ENCODE assay signal across 13 cellular contexts in the genomic region with DNA sequence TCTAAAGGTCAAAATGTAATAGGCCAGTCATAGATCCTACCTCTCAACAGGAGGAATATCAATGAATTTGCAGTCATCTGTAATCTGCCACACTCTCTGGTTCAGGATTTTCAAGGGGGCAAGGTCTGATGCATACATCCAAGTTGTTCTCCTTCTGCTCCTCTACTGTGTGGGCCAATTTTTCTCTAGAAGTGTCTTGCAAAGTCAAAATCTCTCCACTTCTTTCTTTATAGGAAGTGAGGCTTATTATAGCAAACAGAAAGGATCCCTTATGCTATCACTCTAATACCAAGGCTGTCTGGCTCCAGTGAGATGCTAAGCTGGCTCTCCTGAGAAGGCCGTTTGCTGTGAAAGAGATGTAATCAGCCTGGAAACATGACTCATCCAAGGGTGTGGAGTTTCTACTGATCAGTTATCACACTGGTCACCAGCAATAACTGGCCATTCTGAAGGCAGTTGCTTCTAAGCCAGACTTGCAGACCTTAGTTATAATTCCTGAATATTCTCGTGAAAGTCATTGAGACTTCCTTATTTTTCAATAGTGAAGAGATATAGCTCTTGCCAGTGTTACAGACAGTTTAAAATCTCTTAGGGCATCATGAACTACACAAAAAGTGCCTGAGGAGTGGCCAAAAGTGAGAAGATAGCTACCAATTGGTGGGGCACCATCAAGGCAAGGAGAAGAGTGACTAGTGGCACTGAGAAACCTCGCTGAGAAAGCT. TPM values are rescaled to one million over a fixed set of nuclear protein-coding genes. Genes with fewer than 3 reads are reported as not detected.
DNase-seq lines count a peak whose midpoint lies in the region; ATAC-seq and TF ChIP-seq lines count a peak whose summit lies in the region.
"Had no signal": no experiment of that assay in that cellular context is flagged by ENCODE, and none has a peak within 500 bp of the region (broad histone marks: within the 10 kb centered on the region; RNA-seq: fewer than 3 reads in every experiment).

No MANE protein-coding gene starts in this region.

- H3K4me1 ChIP-seq in mesenchymal stem cell (ENCODE audit: control insufficient read depth, insufficient read depth, low read depth, low read length) = no peaks in the 10 kb centered on the region

- TF ChIP-seq CTCF in brain microvascular endothelial cell (IDR thresholded peaks at IDR 0.05; ENCODE audit: low read depth, low read length, missing control alignments) = no peak

- no peak overlapping the region for H2BK12ac ChIP-seq in mesenchymal stem cell (ENCODE audit: low read length in 2 of 2)

- H2BK120ac ChIP-seq in mesenchymal stem cell (ENCODE audit: low read depth, low read length) = no peak overlapping the region

- in situ Hi-C loops in brain microvascular endothelial cell (cut with HindIII; ENCODE audit: low pct_ligation_motif_present, low sequenced_read_pairs) = no loop called here

- H2AFZ ChIP-seq in mesenchymal stem cell (ENCODE audit: low read depth, low read length) = no peak overlapping the region

- H3K9me3 ChIP-seq in mesenchymal stem cell (ENCODE audit: control insufficient read depth, low read length) = peaks cover 10% of the 10 kb centered on the region

- H3K9ac ChIP-seq in mesenchymal stem cell (ENCODE audit: low read length) = no peak overlapping the region

- no peak overlapping the region for H3K4ac ChIP-seq in mesenchymal stem cell (ENCODE audit: low read depth in 1 of 2, low read length in 2 of 2)

- H3K18ac ChIP-seq in mesenchymal stem cell (ENCODE audit: low read depth in 1 of 2, low read length in 2 of 2) = no peak overlapping the region

- no peak overlapping the region for H4K8ac ChIP-seq in mesenchymal stem cell (ENCODE audit: low read length)

- H4K91ac ChIP-seq in mesenchymal stem cell (ENCODE audit: low read length) = no peak overlapping the region

- H3K4me2 ChIP-seq in mesenchymal stem cell (ENCODE audit: low read length, poor library complexity, severe bottlenecking) = no peak overlapping the region

- no peak overlapping the region for H3K23ac ChIP-seq in mesenchymal stem cell (ENCODE audit: low read length in 2 of 2)

- H3K4me3 ChIP-seq in brain microvascular endothelial cell (ENCODE audit: low read depth, low read length) (no peak overlapping the region), mesenchymal stem cell (ENCODE audit: insufficient read depth in 1 of 2, low read depth in 1 of 2, low read length in 2 of 2) (no peak overlapping the region)
- H3K4me3 ChIP-seq: GM12878 had no signal

- H2BK15ac ChIP-seq in mesenchymal stem cell (ENCODE audit: low read depth, poor library complexity, severe bottlenecking) = no peak overlapping the region

- DNase-seq in CD1c-positive myeloid dendritic cell (ENCODE audit: extremely low spot score) (peak; percentile 26), LoVo (ENCODE audit: low spot score) (peak; percentile 23), brain microvascular endothelial cell (peak; percentile 15), mesenchymal stem cell (peak; percentile 24), NAMALWA (ENCODE audit: low spot score) (no peak)
- DNase-seq: activated B cell treated with CpG ODN at 0.5 μM for 24 hours, cerebellar nuclear complex, left colon, NCI-H345 had no signal

- H3K79me1 ChIP-seq in mesenchymal stem cell (replicated peaks; ENCODE audit: low read length, poor library complexity, severe bottlenecking) = no peaks in the 10 kb centered on the region

- ATAC-seq in GM18858 (IDR thresholded peaks at IDR 0.05; ENCODE audit: unreplicated experiment) (no peak), HG03280 (IDR thresholded peaks at IDR 0.05; ENCODE audit: unreplicated experiment) (no peak), HG03457 (IDR thresholded peaks at IDR 0.05; ENCODE audit: unreplicated experiment) (no peak)
- ATAC-seq: left colon had no signal

- 56% methylated on average over 2 of the region's 3 CpGs for WGBS in mesenchymal stem cell

- no peaks in the 10 kb centered on the region for H3K36me3 ChIP-seq in brain microvascular endothelial cell (replicated peaks)
- no peaks in the 10 kb centered on the region for H3K36me3 ChIP-seq in mesenchymal stem cell (ENCODE audit: control insufficient read depth in 1 of 2, insufficient read depth in 2 of 2, low read depth in 1 of 2, low read length in 2 of 2)

- no peak overlapping the region for H3K14ac ChIP-seq in mesenchymal stem cell (ENCODE audit: low read length in 2 of 2)

- no peak overlapping the region for H2BK5ac ChIP-seq in mesenchymal stem cell (ENCODE audit: low read depth, low read length, poor library complexity, severe bottlenecking)

- H2AK5ac ChIP-seq in mesenchymal stem cell (ENCODE audit: low read length, severe bottlenecking) = no peak overlapping the region

- H3K27ac ChIP-seq in brain microvascular endothelial cell = no peak overlapping the region
- no peak overlapping the region for H3K27ac ChIP-seq in mesenchymal stem cell (ENCODE audit: low read length, poor library complexity, severe bottlenecking)

- H3K27me3 ChIP-seq in brain microvascular endothelial cell (replicated peaks) (no peaks in the 10 kb centered on the region), mesenchymal stem cell (ENCODE audit: control insufficient read depth in 1 of 2, insufficient read depth in 1 of 2, low read length in 2 of 2) (no peaks in the 10 kb centered on the region)

RNA-seq across cellular contexts. Expression of gene LRGUK, which starts 43.2 kb away (rescaled TPM):
- polyA plus RNA-seq in mesenchymal stem cell (2013, experiment 1 of 2) = 0.07 TPM
- 0.07 TPM for polyA plus RNA-seq in mesenchymal stem cell (2013, experiment 2 of 2)
